Comparison of ENCODE assay signal across 8 cellular contexts in the genomic region with DNA sequence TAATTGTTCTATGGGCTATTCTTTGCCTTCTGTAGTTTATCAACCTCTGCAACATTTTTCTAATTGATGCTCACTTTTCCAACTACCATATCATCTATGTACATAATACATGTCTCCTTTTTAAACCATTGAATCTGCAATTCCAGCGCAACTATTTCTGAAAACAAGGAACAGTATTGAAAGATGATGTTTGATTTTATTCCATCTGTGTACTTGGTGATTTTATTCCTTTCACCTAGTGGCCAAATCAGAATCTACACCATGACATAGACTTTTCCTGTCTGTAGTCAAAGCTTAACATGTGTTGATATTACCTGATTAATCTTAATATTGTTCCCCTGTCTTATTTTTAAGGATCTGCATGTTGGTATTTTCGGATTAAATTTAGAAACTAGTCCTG. TPM values are rescaled to one million over a fixed set of nuclear protein-coding genes. Genes with fewer than 3 reads are reported as not detected.
DNase-seq lines count a peak whose midpoint lies in the region; ATAC-seq and TF ChIP-seq lines count a peak whose summit lies in the region.

No MANE protein-coding gene starts in this region.

- in situ Hi-C loops in GM13977 (cut with MboI; ENCODE audit: low pct_unique_long_range_greater_than_20kb, low sequenced_read_pairs, unreplicated experiment): no loop called here

- peaks cover 0 to 2% (median under 1%) of the 10 kb centered on the region in 4 donors for H3K36me3 ChIP-seq in liver (ENCODE audit: control insufficient read depth in 4 of 4, insufficient read depth in 3 of 4, low read depth in 1 of 4, low read length in 3 of 4)

- H3K9ac ChIP-seq in liver (ENCODE audit: low read depth in 1 of 2, low read length in 2 of 2): no peak overlapping the region

- intact Hi-C loops in activated CD4-positive, alpha-beta memory T cell treated with anti-CD3 and anti-CD28 coated beads for 36 hours (cut with micrococcal nuclease): no loop called here

- no peak overlapping the region for H3K4me3 Mint-ChIP-seq in activated CD4-positive, alpha-beta memory T cell treated with anti-CD3 and anti-CD28 coated beads for 36 hours

- H3K27ac ChIP-seq in liver (ENCODE audit: low read depth in 1 of 2, low read length in 2 of 2): no peak overlapping the region

- CTCF ChIA-PET in AG04449 (lab: Yijun Ruan, JAX): interaction anchor here (0.6 to 5.6 kb wide), 8 partner anchors 9 to 38 kb away, joined by 3 to 38 read pairs (median 6); a partner anchor contains a TSS
- CTCF ChIA-PET in activated CD4-positive, alpha-beta memory T cell treated with anti-CD3 and anti-CD28 coated beads for 36 hours (lab: Charles Lee): interaction anchor here (0.8 to 6.2 kb wide), 10 partner anchors 8 to 136 kb away, joined by 3 to 38 read pairs (median 5); a partner anchor contains a TSS

- no peaks in the 10 kb centered on the region for H3K9me3 ChIP-seq in liver (ENCODE audit: control insufficient read depth in 4 of 4, low read length in 3 of 4)

- peak overlapping the region; percentile 2 for H3K27ac Mint-ChIP-seq in activated CD4-positive, alpha-beta memory T cell treated with anti-CD3 and anti-CD28 coated beads for 36 hours

- H3K4me3 ChIP-seq in AG04449 (ENCODE audit: low read depth, low read length) (no peak overlapping the region), liver (ENCODE audit: low read depth in 1 of 3, low read length in 3 of 3) (no peak overlapping the region)

- POLR2A ChIA-PET in AG04449 (lab: Yijun Ruan, JAX): no interaction called here
- POLR2A ChIA-PET in activated CD4-positive, alpha-beta memory T cell treated with anti-CD3 and anti-CD28 coated beads for 36 hours (lab: Charles Lee): interaction anchor here (1.8 kb wide), 1 partner anchor 11 kb away, joined by 5 read pairs; no protein-coding TSS in a partner anchor

- no peak for ATAC-seq in HG02938 (IDR thresholded peaks at IDR 0.05; ENCODE audit: unreplicated experiment)

- WGBS in liver: 89% methylated on average over 2 of the region's 2 CpGs

- peak in 1 of 2 donors; percentile 46 for TF ChIP-seq RAD21 in liver (IDR thresholded peaks at IDR 0.05)

- peaks cover 0 to 3% (median 1%) of the 10 kb centered on the region in 4 donors for H3K4me1 ChIP-seq in liver (ENCODE audit: control insufficient read depth in 4 of 4, insufficient read depth in 4 of 4, low read length in 3 of 4)

- no peak for DNase-seq in AG04449 (ENCODE audit: low read depth, low spot score)
- no peak for DNase-seq in GM13977 (ENCODE audit: low spot score)
- no peak for DNase-seq in activated CD4-positive, alpha-beta memory T cell treated with anti-CD3 and anti-CD28 coated beads for 36 hours
- no peak for DNase-seq in SKM-1 treated with dmso at 0.1 percent for 144 hours (lab: John Stamatoyannopoulos, UW; ENCODE audit: unreplicated experiment)
- DNase-seq in NCI-H1694 (lab: John Stamatoyannopoulos, UW): no peak
- DNase-seq in activated CD4-positive, alpha-beta T cell treated with anti-CD3 and anti-CD28 coated beads, Interleukin-2, amount 50 U/mL, for 48 hours: no peak

- H3K36me3 Mint-ChIP-seq in activated CD4-positive, alpha-beta memory T cell treated with anti-CD3 and anti-CD28 coated beads for 36 hours: peaks cover 15% of the 10 kb centered on the region

- H3K27me3 ChIP-seq in liver (ENCODE audit: control insufficient read depth in 4 of 4, insufficient read depth in 4 of 4, low read length in 3 of 4): no peaks in the 10 kb centered on the region

- H3K27me3 Mint-ChIP-seq in activated CD4-positive, alpha-beta memory T cell treated with anti-CD3 and anti-CD28 coated beads for 36 hours: no peaks in the 10 kb centered on the region

- H3K4me1 Mint-ChIP-seq in activated CD4-positive, alpha-beta memory T cell treated with anti-CD3 and anti-CD28 coated beads for 36 hours (ENCODE audit: low read depth): peaks cover 72% of the 10 kb centered on the region

- no peaks in the 10 kb centered on the region for H3K9me3 Mint-ChIP-seq in activated CD4-positive, alpha-beta memory T cell treated with anti-CD3 and anti-CD28 coated beads for 36 hours

- TF ChIP-seq CTCF in AG04449 (IDR thresholded peaks at IDR 0.05; ENCODE audit: insufficient read depth, low read length, missing control alignments) (peak; percentile 24), GM13977 (IDR thresholded peaks at IDR 0.05; ENCODE audit: extremely low read depth, insufficient read depth, missing control alignments) (peak; percentile 41), liver (IDR thresholded peaks at IDR 0.05; ENCODE audit: low read depth, low read length, missing input control) (peak; percentile 35)

TF ChIP-seq in liver, 16 proteins besides CTCF, POLR2A, EP300 and RAD21:
- TF ChIP-seq JUND (IDR thresholded peaks at IDR 0.05) (no peak), TAF1 (conservative IDR thresholded peaks at IDR 0.05) (no peak), FOXA2 (IDR thresholded peaks at IDR 0.05) (no peak), FOXA1 (IDR thresholded peaks at IDR 0.05) (no peak), YY1 (IDR thresholded peaks at IDR 0.05) (no peak), NR2F2 (IDR thresholded peaks at IDR 0.05) (no peak), GABPA (IDR thresholded peaks at IDR 0.05 in 1 of 2, conservative IDR thresholded peaks at IDR 0.05 in 1 of 2) (no peak), HNF4G (IDR thresholded peaks at IDR 0.05) (no peak), HNF4A (conservative IDR thresholded peaks at IDR 0.05) (no peak)
- TF ChIP-seq, protein P1, sequence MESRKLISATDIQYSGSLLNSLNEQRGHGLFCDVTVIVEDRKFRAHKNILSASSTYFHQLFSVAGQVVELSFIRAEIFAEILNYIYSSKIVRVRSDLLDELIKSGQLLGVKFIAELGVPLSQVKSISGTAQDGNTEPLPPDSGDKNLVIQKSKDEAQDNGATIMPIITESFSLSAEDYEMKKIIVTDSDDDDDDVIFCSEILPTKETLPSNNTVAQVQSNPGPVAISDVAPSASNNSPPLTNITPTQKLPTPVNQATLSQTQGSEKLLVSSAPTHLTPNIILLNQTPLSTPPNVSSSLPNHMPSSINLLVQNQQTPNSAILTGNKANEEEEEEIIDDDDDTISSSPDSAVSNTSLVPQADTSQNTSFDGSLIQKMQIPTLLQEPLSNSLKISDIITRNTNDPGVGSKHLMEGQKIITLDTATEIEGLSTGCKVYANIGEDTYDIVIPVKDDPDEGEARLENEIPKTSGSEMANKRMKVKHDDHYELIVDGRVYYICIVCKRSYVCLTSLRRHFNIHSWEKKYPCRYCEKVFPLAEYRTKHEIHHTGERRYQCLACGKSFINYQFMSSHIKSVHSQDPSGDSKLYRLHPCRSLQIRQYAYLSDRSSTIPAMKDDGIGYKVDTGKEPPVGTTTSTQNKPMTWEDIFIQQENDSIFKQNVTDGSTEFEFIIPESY (IDR thresholded peaks at IDR 0.05): no peak
- TF ChIP-seq, protein P2, sequence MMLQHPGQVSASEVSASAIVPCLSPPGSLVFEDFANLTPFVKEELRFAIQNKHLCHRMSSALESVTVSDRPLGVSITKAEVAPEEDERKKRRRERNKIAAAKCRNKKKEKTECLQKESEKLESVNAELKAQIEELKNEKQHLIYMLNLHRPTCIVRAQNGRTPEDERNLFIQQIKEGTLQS (IDR thresholded peaks at IDR 0.05): no peak
- TF ChIP-seq, protein P3, sequence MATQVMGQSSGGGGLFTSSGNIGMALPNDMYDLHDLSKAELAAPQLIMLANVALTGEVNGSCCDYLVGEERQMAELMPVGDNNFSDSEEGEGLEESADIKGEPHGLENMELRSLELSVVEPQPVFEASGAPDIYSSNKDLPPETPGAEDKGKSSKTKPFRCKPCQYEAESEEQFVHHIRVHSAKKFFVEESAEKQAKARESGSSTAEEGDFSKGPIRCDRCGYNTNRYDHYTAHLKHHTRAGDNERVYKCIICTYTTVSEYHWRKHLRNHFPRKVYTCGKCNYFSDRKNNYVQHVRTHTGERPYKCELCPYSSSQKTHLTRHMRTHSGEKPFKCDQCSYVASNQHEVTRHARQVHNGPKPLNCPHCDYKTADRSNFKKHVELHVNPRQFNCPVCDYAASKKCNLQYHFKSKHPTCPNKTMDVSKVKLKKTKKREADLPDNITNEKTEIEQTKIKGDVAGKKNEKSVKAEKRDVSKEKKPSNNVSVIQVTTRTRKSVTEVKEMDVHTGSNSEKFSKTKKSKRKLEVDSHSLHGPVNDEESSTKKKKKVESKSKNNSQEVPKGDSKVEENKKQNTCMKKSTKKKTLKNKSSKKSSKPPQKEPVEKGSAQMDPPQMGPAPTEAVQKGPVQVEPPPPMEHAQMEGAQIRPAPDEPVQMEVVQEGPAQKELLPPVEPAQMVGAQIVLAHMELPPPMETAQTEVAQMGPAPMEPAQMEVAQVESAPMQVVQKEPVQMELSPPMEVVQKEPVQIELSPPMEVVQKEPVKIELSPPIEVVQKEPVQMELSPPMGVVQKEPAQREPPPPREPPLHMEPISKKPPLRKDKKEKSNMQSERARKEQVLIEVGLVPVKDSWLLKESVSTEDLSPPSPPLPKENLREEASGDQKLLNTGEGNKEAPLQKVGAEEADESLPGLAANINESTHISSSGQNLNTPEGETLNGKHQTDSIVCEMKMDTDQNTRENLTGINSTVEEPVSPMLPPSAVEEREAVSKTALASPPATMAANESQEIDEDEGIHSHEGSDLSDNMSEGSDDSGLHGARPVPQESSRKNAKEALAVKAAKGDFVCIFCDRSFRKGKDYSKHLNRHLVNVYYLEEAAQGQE (IDR thresholded peaks at IDR 0.05): no peak

RNA-seq across cellular contexts. Expression of a gene that starts 13.0 kb away (rescaled TPM):
- total RNA-seq in activated CD4-positive, alpha-beta memory T cell treated with anti-CD3 and anti-CD28 coated beads for 36 hours: 10 to 100 TPM; 65.9 to 73.9 TPM
- 10 to 100 TPM; 28.5 to 75.5 TPM for total RNA-seq in liver
- polyA plus RNA-seq in liver: 10 to 100 TPM in 1 of 2 donors, 1 to 10 TPM in 1; 5.8 to 27.7 TPM

RNA-seq across cellular contexts. Expression of a gene that starts 22.8 kb away (rescaled TPM):
- total RNA-seq in activated CD4-positive, alpha-beta memory T cell treated with anti-CD3 and anti-CD28 coated beads for 36 hours: 10 to 100 TPM; 58.0 to 59.3 TPM
- 10 to 100 TPM; 10.0 to 19.5 TPM for total RNA-seq in liver
- polyA plus RNA-seq in liver: 10 to 100 TPM; 17.9 to 41.5 TPM

RNA-seq across cellular contexts. Expression of a gene that starts 31.7 kb away (rescaled TPM):
- total RNA-seq in activated CD4-positive, alpha-beta memory T cell treated with anti-CD3 and anti-CD28 coated beads for 36 hours: 10 to 100 TPM; 47.0 to 49.2 TPM
- total RNA-seq in liver: 10 to 100 TPM; 19.2 to 48.5 TPM
- polyA plus RNA-seq in liver: 10 to 100 TPM; 14.5 to 16.3 TPM

RNA-seq across cellular contexts. Expression of a gene that starts 40.0 kb away (rescaled TPM):
- 1 to 10 TPM; 1.0 to 1.1 TPM for total RNA-seq in activated CD4-positive, alpha-beta memory T cell treated with anti-CD3 and anti-CD28 coated beads for 36 hours
- total RNA-seq in liver: 1 to 10 TPM; 2.9 to 7.4 TPM
- polyA plus RNA-seq in liver: 1 to 10 TPM in 1 of 2 donors, under 1 TPM in 1; 0.42 to 5.5 TPM
